Comparison of ENCODE assay signal across 1 cellular context in genomic region chr1:228370941-228371740, GRCh38.
TF ChIP-seq lines count a peak whose summit lies in the region.

No MANE protein-coding gene starts in this region.

TF ChIP-seq in HepG2, 621 proteins besides CTCF, POLR2A, EP300 and RAD21:
- TF ChIP-seq TRAFD1 (CRISPR knock-in tag; IDR thresholded peaks at IDR 0.05; ENCODE audit: borderline replicate concordance) = no peak
- no peak for TF ChIP-seq NPAS2 (CRISPR knock-in tag; IDR thresholded peaks at IDR 0.05; ENCODE audit: borderline replicate concordance)
- no peak for TF ChIP-seq POLR2G (IDR thresholded peaks at IDR 0.05; ENCODE audit: low read depth, low read length)
- no peak for TF ChIP-seq LCORL (IDR thresholded peaks at IDR 0.05)
- TF ChIP-seq LCORL (CRISPR knock-in tag; IDR thresholded peaks at IDR 0.05) = no peak
- no peak for TF ChIP-seq ZIK1 (CRISPR knock-in tag; IDR thresholded peaks at IDR 0.05; ENCODE audit: borderline replicate concordance, low read depth)
- no peak for TF ChIP-seq ZNF432 (CRISPR knock-in tag; IDR thresholded peaks at IDR 0.05; ENCODE audit: borderline replicate concordance)
- TF ChIP-seq ZBTB8A (CRISPR knock-in tag; IDR thresholded peaks at IDR 0.05; ENCODE audit: borderline replicate concordance, low read depth) = no peak
- no peak for TF ChIP-seq ZNF225 (CRISPR knock-in tag; IDR thresholded peaks at IDR 0.05)
- TF ChIP-seq ZNF282 (IDR thresholded peaks at IDR 0.05; ENCODE audit: partially characterized antibody) = no peak
